Comparison of ENCODE assay signal across 16 cellular contexts in genomic region chr6:98976674-98977365, GRCh38. TPM values are rescaled to one million over a fixed set of nuclear protein-coding genes. Genes with fewer than 3 reads are reported as not detected.
A peak's percentile ranks its signal among the peaks of the same experiment; 100 is the strongest.
DNase-seq lines count a peak whose midpoint lies in the region; ATAC-seq and TF ChIP-seq lines count a peak whose summit lies in the region.
"Had no signal": no experiment of that assay in that cellular context is flagged by ENCODE, and none has a peak within 500 bp of the region (broad histone marks: within the 10 kb centered on the region; RNA-seq: fewer than 3 reads in every experiment).

No MANE protein-coding gene starts in this region.

- no peaks in the 10 kb centered on the region for H3K27me3 ChIP-seq in dorsolateral prefrontal cortex
- H3K27me3 ChIP-seq: BLaER1 had no signal

- no peak for TF ChIP-seq CTCF in dorsolateral prefrontal cortex (IDR thresholded peaks at IDR 0.05 in 54 of 56, conservative IDR thresholded peaks at IDR 0.05 in 2 of 56; ENCODE audit: low read depth in 1 of 56, partially characterized antibody in 56 of 56)

- ATAC-seq in HG02588 (IDR thresholded peaks at IDR 0.05; ENCODE audit: unreplicated experiment), result no peak
- ATAC-seq: CD8-positive, alpha-beta T cell had no signal

- peak overlapping the region in 3 of 59 donors; percentile 2 to 24 (median 19) for H3K27ac ChIP-seq in dorsolateral prefrontal cortex
- H3K27ac ChIP-seq: BLaER1 had no signal

- DNase-seq in NOMO-1 treated with DMSO at 0.1 percent for 48 hours (lab: John Stamatoyannopoulos, UW; ENCODE audit: unreplicated experiment), result peak; percentile 6
- DNase-seq in NOMO-1 treated with dmso at 0.1 percent for 144 hours (lab: John Stamatoyannopoulos, UW; ENCODE audit: unreplicated experiment), result no peak
- DNase-seq in OCI-M1 (lab: John Stamatoyannopoulos, UW), result peak; percentile 38
- DNase-seq in inferior parietal cortex (ENCODE audit: extremely low spot score), result peak; percentile 54
- no peak for DNase-seq in nucleus accumbens (lab: John Stamatoyannopoulos, UW)
- DNase-seq in stimulated activated CD4-positive, alpha-beta T cell treated with anti-CD3 and anti-CD28 coated beads, Interleukin-4, amount 100 ng/mL, for 1 hour, result no peak
- no peak for DNase-seq in dorsolateral prefrontal cortex
- DNase-seq: CD8-positive, alpha-beta T cell; DMS79 treated with DMSO at 0.1 percent for 48 hours; HCEC 1CT; KG1; NCI-H1694; NCI-H524 treated with DMSO at 0.1 percent for 48 hours; RPMI8226 had no signal

- no peak overlapping the region for H3K4me3 ChIP-seq in dorsolateral prefrontal cortex
- H3K4me3 ChIP-seq: BLaER1 had no signal

- intact Hi-C loops in dorsolateral prefrontal cortex (cut with DNase I), result no loop called here

RNA-seq across cellular contexts. Expression of gene FBXL4, which starts 29.1 kb away (rescaled TPM):
- 10 to 100 TPM; 18.5 to 32.9 (median 24.0) TPM for total RNA-seq in dorsolateral prefrontal cortex

Comparison
In these comparisons a context has a peak if more than half of its experiments do, and no peak if none do; other contexts are left out.
1. DNase-seq: peak in NOMO-1 treated with DMSO at 0.1 percent for 48 hours (single experiment), OCI-M1 (single experiment) and inferior parietal cortex (single experiment); none in NOMO-1 treated with dmso at 0.1 percent for 144 hours (single experiment), nucleus accumbens (0 of 56), stimulated activated CD4-positive, alpha-beta T cell treated with anti-CD3 and anti-CD28 coated beads, Interleukin-4, amount 100 ng/mL, for 1 hour (single experiment) and dorsolateral prefrontal cortex (0 of 10).